Comparison of ENCODE assay signal across 8 cellular contexts in genomic region chr10:124719213-124719851, GRCh38. TPM values are rescaled to one million over a fixed set of nuclear protein-coding genes. Genes with fewer than 3 reads are reported as not detected.
A peak's percentile ranks its signal among the peaks of the same experiment; 100 is the strongest.
DNase-seq lines count a peak whose midpoint lies in the region; ATAC-seq and TF ChIP-seq lines count a peak whose summit lies in the region.

No MANE protein-coding gene starts in this region.

- no peak overlapping the region for H3K4me3 ChIP-seq in brain microvascular endothelial cell (ENCODE audit: low read depth, low read length)

- H3K9me3 Mint-ChIP-seq in CD4-positive, alpha-beta T cell, result no peaks in the 10 kb centered on the region
- H3K9me3 Mint-ChIP-seq in stimulated activated effector memory CD8-positive, alpha-beta T cell treated with anti-CD3 and anti-CD28 coated beads, Interleukin-12 subunit alpha, Interleukin-12 subunit beta, amount 100 ng/mL, for 72 hours, result no peaks in the 10 kb centered on the region

- peaks cover 92% of the 10 kb centered on the region for H3K4me1 Mint-ChIP-seq in CD4-positive, alpha-beta T cell (ENCODE audit: low read depth)
- peaks cover 87% of the 10 kb centered on the region for H3K4me1 Mint-ChIP-seq in stimulated activated effector memory CD8-positive, alpha-beta T cell treated with anti-CD3 and anti-CD28 coated beads, Interleukin-12 subunit alpha, Interleukin-12 subunit beta, amount 100 ng/mL, for 72 hours

- H3K27ac Mint-ChIP-seq in CD4-positive, alpha-beta T cell, result peak overlapping the region; percentile 86
- peak overlapping the region; percentile 89 for H3K27ac Mint-ChIP-seq in stimulated activated effector memory CD8-positive, alpha-beta T cell treated with anti-CD3 and anti-CD28 coated beads, Interleukin-12 subunit alpha, Interleukin-12 subunit beta, amount 100 ng/mL, for 72 hours

- H3K27me3 ChIP-seq in CD4-positive, alpha-beta T cell (ENCODE audit: control insufficient read depth, insufficient read depth, low read length), result no peaks in the 10 kb centered on the region
- no peaks in the 10 kb centered on the region for H3K27me3 ChIP-seq in brain microvascular endothelial cell (replicated peaks)

- no peaks in the 10 kb centered on the region for H3K36me3 ChIP-seq in brain microvascular endothelial cell (replicated peaks)

- peak; percentile 54 for ATAC-seq in CD4-positive, alpha-beta T cell (ENCODE audit: poor library complexity)
- ATAC-seq in GM19328 (IDR thresholded peaks at IDR 0.05; ENCODE audit: unreplicated experiment) (peak; percentile 40), HG03439 (IDR thresholded peaks at IDR 0.05; ENCODE audit: unreplicated experiment) (peak; percentile 34)
- ATAC-seq in stimulated activated effector memory CD8-positive, alpha-beta T cell treated with anti-CD3 and anti-CD28 coated beads, Interleukin-12 subunit alpha, Interleukin-12 subunit beta, amount 100 ng/mL, for 72 hours, result peak; percentile 55

- CTCF ChIA-PET in CD4-positive, alpha-beta T cell (lab: Charles Lee), result interaction anchor here (0.9 to 17.5 kb wide), 18 partner anchors 11 to 1563 kb away, joined by 3 to 253 read pairs (median 8); no protein-coding TSS in a partner anchor

- peak; percentile 53 to 74 (median 65) for DNase-seq in CD4-positive, alpha-beta T cell
- peak; percentile 69 for DNase-seq in T-helper 22 cell (ENCODE audit: low read depth)
- DNase-seq in brain microvascular endothelial cell, result peak; percentile 54
- DNase-seq in kidney tubule cell (ENCODE audit: low spot score), result peak; percentile 51
- peak in 1 of 2 donors; percentile 82 for DNase-seq in stimulated activated effector memory CD8-positive, alpha-beta T cell treated with anti-CD3 and anti-CD28 coated beads, Interleukin-12 subunit alpha, Interleukin-12 subunit beta, amount 100 ng/mL, for 72 hours (ENCODE audit: low spot score in 2 of 2)
- no peak for DNase-seq in DMS79 (lab: John Stamatoyannopoulos, UW)

- in situ Hi-C loops in brain microvascular endothelial cell (cut with HindIII; ENCODE audit: low pct_ligation_motif_present, low sequenced_read_pairs), result no loop called here

- no peaks in the 10 kb centered on the region for H3K27me3 Mint-ChIP-seq in CD4-positive, alpha-beta T cell

- POLR2A ChIA-PET in CD4-positive, alpha-beta T cell (lab: Charles Lee), result interaction anchor here (0.6 to 6.7 kb wide), 28 partner anchors 11 to 197 kb away, joined by 3 to 133 read pairs (median 6); partner anchors contain the start of gene FAM53B

- H3K27ac ChIP-seq in CD4-positive, alpha-beta T cell (ENCODE audit: low read depth, low read length), result peak overlapping the region; percentile 95
- H3K27ac ChIP-seq in brain microvascular endothelial cell, result no peak overlapping the region

- H3K4me3 Mint-ChIP-seq in CD4-positive, alpha-beta T cell, result peak overlapping the region; percentile 36
- peak overlapping the region; percentile 62 for H3K4me3 Mint-ChIP-seq in stimulated activated effector memory CD8-positive, alpha-beta T cell treated with anti-CD3 and anti-CD28 coated beads, Interleukin-12 subunit alpha, Interleukin-12 subunit beta, amount 100 ng/mL, for 72 hours

- intact Hi-C loops in CD4-positive, alpha-beta T cell (cut with DNase I, micrococcal nuclease), result loop anchor here (1.0 to 5.0 kb wide), 8 partner anchors 17 to 83 kb away; no protein-coding TSS in a partner anchor

- no peaks in the 10 kb centered on the region for H3K36me3 Mint-ChIP-seq in CD4-positive, alpha-beta T cell (ENCODE audit: low read depth)
- H3K36me3 Mint-ChIP-seq in stimulated activated effector memory CD8-positive, alpha-beta T cell treated with anti-CD3 and anti-CD28 coated beads, Interleukin-12 subunit alpha, Interleukin-12 subunit beta, amount 100 ng/mL, for 72 hours, result peaks cover 74% of the 10 kb centered on the region

- TF ChIP-seq CTCF in CD4-positive, alpha-beta T cell (IDR thresholded peaks at IDR 0.05), result peak; percentile 68
- peak; percentile 73 for TF ChIP-seq CTCF in brain microvascular endothelial cell (IDR thresholded peaks at IDR 0.05; ENCODE audit: low read depth, low read length, missing control alignments)

- H3K9me3 ChIP-seq in CD4-positive, alpha-beta T cell (ENCODE audit: control insufficient read depth, low read length), result no peaks in the 10 kb centered on the region

RNA-seq across cellular contexts. Expression of gene FAM53B, which starts 24.8 kb away (rescaled TPM):
- 10 to 100 TPM; 32.9 to 33.6 TPM for total RNA-seq in CD4-positive, alpha-beta T cell
